In genomic region chr19:35736913-35737886, GRCh38 we compare ENCODE assay signal across 10 cellular contexts. TPM values are rescaled to one million over a fixed set of nuclear protein-coding genes. Genes with fewer than 3 reads are reported as not detected.
DNase-seq lines count a peak whose midpoint lies in the region; ATAC-seq, FAIRE-seq and TF ChIP-seq lines count a peak whose summit lies in the region.
"Had no signal": no experiment of that assay in that cellular context is flagged by ENCODE, and none has a peak within 500 bp of the region (broad histone marks: within the 10 kb centered on the region; RNA-seq: fewer than 3 reads in every experiment).

No MANE protein-coding gene starts in this region.

- H3K27me3 Mint-ChIP-seq in CD4-positive, alpha-beta T cell, result no peaks in the 10 kb centered on the region
- H3K27me3 Mint-ChIP-seq in activated CD4-positive, alpha-beta memory T cell treated with anti-CD3 and anti-CD28 coated beads for 36 hours, result no peaks in the 10 kb centered on the region

- no peak for TF ChIP-seq CTCF in CD4-positive, alpha-beta T cell (IDR thresholded peaks at IDR 0.05)
- TF ChIP-seq CTCF in upper lobe of left lung (IDR thresholded peaks at IDR 0.05), result no peak

- peaks cover 13 to 70% (median 58%) of the 10 kb centered on the region in 4 donors for H3K36me3 ChIP-seq in upper lobe of left lung

- H3K27me3 ChIP-seq in CD4-positive, alpha-beta T cell (ENCODE audit: control insufficient read depth, insufficient read depth, low read length), result no peaks in the 10 kb centered on the region
- H3K27me3 ChIP-seq in upper lobe of left lung, result no peaks in the 10 kb centered on the region
- H3K27me3 ChIP-seq: stomach had no signal

- peaks cover 61% of the 10 kb centered on the region for H3K36me3 Mint-ChIP-seq in CD4-positive, alpha-beta T cell (ENCODE audit: low read depth)
- peaks cover 47% of the 10 kb centered on the region for H3K36me3 Mint-ChIP-seq in activated CD4-positive, alpha-beta memory T cell treated with anti-CD3 and anti-CD28 coated beads for 36 hours

- H3K4me1 ChIP-seq in upper lobe of left lung, result peaks cover 12 to 28% (median 20%) of the 10 kb centered on the region in 4 donors

- peak in 1 of 10 experiments; percentile 19 for DNase-seq in CD4-positive, alpha-beta T cell
- DNase-seq in GM12892 (ENCODE audit: insufficient read length) (no peak), kidney tubule cell (ENCODE audit: low spot score) (peak; percentile 18), ecto neural progenitor cell (ENCODE audit: low spot score) (no peak), upper lobe of left lung (no peak)
- DNase-seq in activated CD4-positive, alpha-beta memory T cell treated with anti-CD3 and anti-CD28 coated beads for 36 hours, result peak; percentile 42
- no peak for DNase-seq in stimulated activated CD4-positive, alpha-beta T cell treated with anti-CD3 and anti-CD28 coated beads, Interleukin-4, amount 100 ng/mL, for 1 hour
- DNase-seq: activated CD4-positive, alpha-beta T cell treated with anti-CD3 and anti-CD28 coated beads for 1 hour; stomach had no signal

- peaks cover 41% of the 10 kb centered on the region for H3K4me1 Mint-ChIP-seq in CD4-positive, alpha-beta T cell (ENCODE audit: low read depth)
- peaks cover 11% of the 10 kb centered on the region for H3K4me1 Mint-ChIP-seq in activated CD4-positive, alpha-beta memory T cell treated with anti-CD3 and anti-CD28 coated beads for 36 hours (ENCODE audit: low read depth)

- no peaks in the 10 kb centered on the region for H3K9me3 Mint-ChIP-seq in CD4-positive, alpha-beta T cell
- H3K9me3 Mint-ChIP-seq in activated CD4-positive, alpha-beta memory T cell treated with anti-CD3 and anti-CD28 coated beads for 36 hours, result no peaks in the 10 kb centered on the region

- CTCF ChIA-PET in CD4-positive, alpha-beta T cell (lab: Charles Lee), result interaction anchor here (1.2 kb wide), 1 partner anchor 36 kb away, joined by 4 read pairs; no protein-coding TSS in a partner anchor
- CTCF ChIA-PET in activated CD4-positive, alpha-beta memory T cell treated with anti-CD3 and anti-CD28 coated beads for 36 hours (lab: Charles Lee), result interaction anchor here (0.6 to 1.5 kb wide), 3 partner anchors 26 to 82 kb away, joined by 3 to 4 read pairs (median 4); no protein-coding TSS in a partner anchor

- H3K27ac ChIP-seq in CD4-positive, alpha-beta T cell (ENCODE audit: low read depth, low read length), result no peak overlapping the region
- H3K27ac ChIP-seq in upper lobe of left lung, result no peak overlapping the region
- H3K27ac ChIP-seq: stomach had no signal

- no peak for TF ChIP-seq EP300 in upper lobe of left lung (IDR thresholded peaks at IDR 0.05)

- peak overlapping the region; percentile 83 for H3K27ac Mint-ChIP-seq in CD4-positive, alpha-beta T cell
- H3K27ac Mint-ChIP-seq in activated CD4-positive, alpha-beta memory T cell treated with anti-CD3 and anti-CD28 coated beads for 36 hours, result peak overlapping the region; percentile 67

- H3K9me3 ChIP-seq in CD4-positive, alpha-beta T cell (ENCODE audit: control insufficient read depth, low read length), result no peaks in the 10 kb centered on the region
- no peaks in the 10 kb centered on the region for H3K9me3 ChIP-seq in upper lobe of left lung
- H3K9me3 ChIP-seq: stomach had no signal

- intact Hi-C loops in CD4-positive, alpha-beta T cell (cut with DNase I, micrococcal nuclease), result no loop called here
- intact Hi-C loops in activated CD4-positive, alpha-beta memory T cell treated with anti-CD3 and anti-CD28 coated beads for 36 hours (cut with micrococcal nuclease), result loop anchor here (1.0 kb wide), 1 partner anchor 44 kb away; no protein-coding TSS in a partner anchor

- WGBS in upper lobe of left lung, 2 donors, result 86 to 91% methylated on average over 16 to 22 of the region's 22 CpGs

- peak; percentile 64 for FAIRE-seq in GM12892 (lab: Jason Lieb, UNC)

- POLR2A ChIA-PET in CD4-positive, alpha-beta T cell (lab: Charles Lee), result interaction anchor here (0.7 to 2.3 kb wide), 4 partner anchors 11 to 97 kb away, joined by 3 to 12 read pairs (median 6); partner anchors contain the start of genes KMT2B and LIN37
- POLR2A ChIA-PET in activated CD4-positive, alpha-beta memory T cell treated with anti-CD3 and anti-CD28 coated beads for 36 hours (lab: Charles Lee), result interaction anchor here (0.8 to 2.4 kb wide), 4 partner anchors 12 to 146 kb away, joined by 3 to 7 read pairs (median 4); no protein-coding TSS in a partner anchor

- TF ChIP-seq POLR2A in GM12892 (IDR thresholded peaks at IDR 0.05; ENCODE audit: low read depth, low read length), result no peak
- no peak for TF ChIP-seq POLR2A in upper lobe of left lung (IDR thresholded peaks at IDR 0.05)

- H3K4me3 Mint-ChIP-seq in CD4-positive, alpha-beta T cell, result peak overlapping the region; percentile 88
- no peak overlapping the region for H3K4me3 Mint-ChIP-seq in activated CD4-positive, alpha-beta memory T cell treated with anti-CD3 and anti-CD28 coated beads for 36 hours

- ATAC-seq in CD4-positive, alpha-beta T cell (ENCODE audit: poor library complexity), result no peak
- ATAC-seq in HG02938 (IDR thresholded peaks at IDR 0.05; ENCODE audit: unreplicated experiment), result no peak
- ATAC-seq in upper lobe of left lung (ENCODE audit: low FRiP score in 2 of 2), result no peak

- H3K4me3 ChIP-seq in upper lobe of left lung, result no peak overlapping the region
- H3K4me3 ChIP-seq: stomach had no signal

RNA-seq across cellular contexts. Expression of gene IGFLR1, which starts 5.1 kb away (rescaled TPM):
- total RNA-seq in CD4-positive, alpha-beta T cell, result 10 to 100 TPM; 40.3 to 43.1 TPM
- 17.3 TPM for polyA plus RNA-seq in GM12892 (2012; ENCODE audit: missing spikeins)
- total RNA-seq in activated CD4-positive, alpha-beta memory T cell treated with anti-CD3 and anti-CD28 coated beads for 36 hours, result 10 to 100 TPM; 90.1 to 92.8 TPM
- total RNA-seq in upper lobe of left lung, result 10 to 100 TPM in 5 of 6 donors, 1 to 10 TPM in 1; 6.4 to 28.4 (median 18.8) TPM

RNA-seq across cellular contexts. Expression of gene U2AF1L4, which starts 8.0 kb away (rescaled TPM):
- 10 to 100 TPM; 74.6 to 85.8 TPM for total RNA-seq in CD4-positive, alpha-beta T cell
- 10.4 TPM for polyA plus RNA-seq in GM12892 (2012; ENCODE audit: missing spikeins)
- total RNA-seq in activated CD4-positive, alpha-beta memory T cell treated with anti-CD3 and anti-CD28 coated beads for 36 hours, result 10 to 100 TPM; 34.6 to 37.8 TPM
- 100 to 1,000 TPM in 1 of 6 donors, 10 to 100 TPM in 4, 1 to 10 TPM in 1; 8.5 to 157 (median 22.0) TPM for total RNA-seq in upper lobe of left lung

RNA-seq across cellular contexts. Expression of gene PSENEN, which starts 8.3 kb away (rescaled TPM):
- 1 to 10 TPM; 7.3 to 9.4 TPM for total RNA-seq in CD4-positive, alpha-beta T cell
- polyA plus RNA-seq in GM12892 (2012; ENCODE audit: missing spikeins), result 41.4 TPM
- 10 to 100 TPM; 46.7 to 47.9 TPM for total RNA-seq in activated CD4-positive, alpha-beta memory T cell treated with anti-CD3 and anti-CD28 coated beads for 36 hours
- 10 to 100 TPM; 43.4 to 60.9 (median 54.5) TPM for total RNA-seq in upper lobe of left lung

RNA-seq across cellular contexts. Expression of gene LIN37, which starts 11.2 kb away (rescaled TPM):
- total RNA-seq in CD4-positive, alpha-beta T cell, result 1 to 10 TPM; 4.8 to 6.0 TPM
- polyA plus RNA-seq in GM12892 (2012; ENCODE audit: missing spikeins), result 9.0 TPM
- total RNA-seq in activated CD4-positive, alpha-beta memory T cell treated with anti-CD3 and anti-CD28 coated beads for 36 hours, result 1 to 10 TPM; 7.5 TPM
- total RNA-seq in upper lobe of left lung, result 10 to 100 TPM in 3 of 6 donors, 1 to 10 TPM in 3; 4.0 to 16.9 (median 10.9) TPM

RNA-seq across cellular contexts. Expression of gene KMT2B, which starts 19.4 kb away (rescaled TPM):
- total RNA-seq in CD4-positive, alpha-beta T cell, result 10 to 100 TPM; 59.4 to 59.7 TPM
- polyA plus RNA-seq in GM12892 (2012; ENCODE audit: missing spikeins), result 17.9 TPM
- 10 to 100 TPM; 47.0 to 54.2 TPM for total RNA-seq in activated CD4-positive, alpha-beta memory T cell treated with anti-CD3 and anti-CD28 coated beads for 36 hours
- 10 to 100 TPM; 23.3 to 70.2 (median 37.3) TPM for total RNA-seq in upper lobe of left lung

Comparison
In these comparisons a context has a peak if more than half of its experiments do, and no peak if none do; other contexts are left out.
1. DNase-seq: peak in activated CD4-positive, alpha-beta memory T cell treated with anti-CD3 and anti-CD28 coated beads for 36 hours (single experiment) and kidney tubule cell (single experiment); none in GM12892 (single experiment), stimulated activated CD4-positive, alpha-beta T cell treated with anti-CD3 and anti-CD28 coated beads, Interleukin-4, amount 100 ng/mL, for 1 hour (single experiment), ecto neural progenitor cell (single experiment) and upper lobe of left lung (0 of 2).
2. RNA of gene PSENEN, which starts 8.3 kb away (total RNA-seq): 43.4 to 60.9 TPM in upper lobe of left lung and 46.7 to 47.9 TPM in activated CD4-positive, alpha-beta memory T cell treated with anti-CD3 and anti-CD28 coated beads for 36 hours; 7.3 to 9.4 TPM in CD4-positive, alpha-beta T cell; every median in the first group is over 4 times any median in the second.